16 cellular contexts compared by ENCODE assay signal in the genomic region with DNA sequence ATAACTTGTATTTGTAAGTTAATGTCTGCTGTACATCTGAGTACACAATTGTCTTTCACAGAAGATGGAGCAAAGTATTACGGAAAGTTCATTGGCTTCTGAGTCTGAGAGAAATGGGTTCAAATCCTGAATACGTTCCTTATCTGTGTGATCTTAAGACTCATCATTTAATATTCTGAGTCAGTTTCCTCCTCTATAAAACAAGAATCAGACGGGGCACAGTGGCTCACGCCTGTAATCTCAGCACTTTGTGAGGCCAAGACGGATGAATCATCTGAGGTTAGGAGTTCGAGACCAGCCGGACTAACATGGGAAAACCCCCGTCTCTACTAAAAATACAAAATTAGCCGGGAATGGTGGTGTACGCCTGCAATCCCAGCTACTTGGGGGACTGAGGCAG. TPM values are rescaled to one million over a fixed set of nuclear protein-coding genes. Genes with fewer than 3 reads are reported as not detected.
DNase-seq lines count a peak whose midpoint lies in the region; ATAC-seq and TF ChIP-seq lines count a peak whose summit lies in the region.
"Had no signal": no experiment of that assay in that cellular context is flagged by ENCODE, and none has a peak within 500 bp of the region (broad histone marks: within the 10 kb centered on the region; RNA-seq: fewer than 3 reads in every experiment).

No MANE protein-coding gene starts in this region.

- H3K27me3 Mint-ChIP-seq in mesothelial cell of epicardium (ENCODE audit: low read depth) = no peaks in the 10 kb centered on the region

- TF ChIP-seq CTCF in BJ (IDR thresholded peaks at IDR 0.05; ENCODE audit: insufficient read depth, low read depth, low read length) = no peak
- no peak for TF ChIP-seq CTCF in dorsolateral prefrontal cortex (IDR thresholded peaks at IDR 0.05 in 54 of 56, conservative IDR thresholded peaks at IDR 0.05 in 2 of 56; ENCODE audit: low read depth in 1 of 56, partially characterized antibody in 56 of 56)
- TF ChIP-seq CTCF in mesothelial cell of epicardium (IDR thresholded peaks at IDR 0.05; ENCODE audit: unreplicated experiment) = no peak

- H3K9me3 Mint-ChIP-seq in mesothelial cell of epicardium = peaks cover 5% of the 10 kb centered on the region
- H3K9me3 Mint-ChIP-seq: naive thymus-derived CD4-positive, alpha-beta T cell had no signal

- H3K27me3 ChIP-seq in BJ (ENCODE audit: control insufficient read depth, insufficient read depth, low read length) (no peaks in the 10 kb centered on the region), dorsolateral prefrontal cortex (no peaks in the 10 kb centered on the region)
- H3K27me3 ChIP-seq: suprapubic skin had no signal

- POLR2A ChIA-PET in BJ (lab: Charles Lee) = no interaction called here

- H3K27ac Mint-ChIP-seq in mesothelial cell of epicardium = peak overlapping the region; percentile 95
- H3K27ac Mint-ChIP-seq: naive thymus-derived CD4-positive, alpha-beta T cell had no signal

- DNase-seq in BJ (ENCODE audit: low read depth) (peak; percentile 41), RKO (ENCODE audit: low spot score) (peak; percentile 51), dorsolateral prefrontal cortex (no peak), mesothelial cell of epicardium (ENCODE audit: low spot score in 2 of 2, unreplicated experiment in 2 of 2) (no peak), GM19238 (ENCODE audit: insufficient read length, low spot score) (no peak)
- DNase-seq: activated CD4-positive, alpha-beta T cell treated with anti-CD3 and anti-CD28 coated beads for 1 hour; activated naive CD4-positive, alpha-beta T cell treated with anti-CD3 and anti-CD28 coated beads, Interleukin-2, amount 50 U/mL, for 16 hours; cerebellar nuclear complex; naive thymus-derived CD4-positive, alpha-beta T cell; stimulated activated CD4-positive, alpha-beta T cell treated with anti-CD3 and anti-CD28 coated beads, Interleukin-2, amount 100 ng/mL, for 24 hours; T-helper 2 cell had no signal

- peaks cover 3% of the 10 kb centered on the region for H3K36me3 Mint-ChIP-seq in mesothelial cell of epicardium
- H3K36me3 Mint-ChIP-seq: naive thymus-derived CD4-positive, alpha-beta T cell had no signal

- intact Hi-C loops in dorsolateral prefrontal cortex (cut with DNase I) = no loop called here

- ATAC-seq in HG02571 (IDR thresholded peaks at IDR 0.05; ENCODE audit: unreplicated experiment) (no peak), GM18868 (IDR thresholded peaks at IDR 0.05; ENCODE audit: unreplicated experiment) (no peak), HG03565 (IDR thresholded peaks at IDR 0.05; ENCODE audit: unreplicated experiment) (no peak)
- ATAC-seq: left lobe of liver; naive thymus-derived CD4-positive, alpha-beta T cell had no signal

- CTCF ChIA-PET in BJ (lab: Yijun Ruan, JAX) = interaction anchor here (0.8 to 1.3 kb wide), 2 partner anchors 58 to 172 kb away, joined by 3 read pairs; a partner anchor contains a TSS

- peak overlapping the region in 37 of 59 donors; percentile 0 to 97 (median 66) for H3K27ac ChIP-seq in dorsolateral prefrontal cortex
- H3K27ac ChIP-seq: suprapubic skin had no signal

- no peak overlapping the region for H3K4me3 Mint-ChIP-seq in mesothelial cell of epicardium
- H3K4me3 Mint-ChIP-seq: naive thymus-derived CD4-positive, alpha-beta T cell had no signal

- peaks cover 51% of the 10 kb centered on the region for H3K4me1 Mint-ChIP-seq in mesothelial cell of epicardium

- H3K4me3 ChIP-seq in BJ (ENCODE audit: low read depth, low read length) (no peak overlapping the region), dorsolateral prefrontal cortex (no peak overlapping the region)
- H3K4me3 ChIP-seq: suprapubic skin had no signal

- no peaks in the 10 kb centered on the region for H3K36me3 ChIP-seq in BJ (ENCODE audit: control insufficient read depth, insufficient read depth, low read length)
- H3K36me3 ChIP-seq: suprapubic skin had no signal

RNA-seq across cellular contexts. Expression of a gene that starts 57.8 kb away (rescaled TPM):
- 50.3 and 52.9 TPM in 2 replicates for polyA plus RNA-seq in BJ (2011; rRNA removed)
- polyA minus RNA-seq in BJ (2011; rRNA and poly(A)+ RNA removed) = 61.1 and 67.8 TPM in 2 replicates
- total RNA-seq in dorsolateral prefrontal cortex = 100 to 1,000 TPM in 78 of 120 experiments, 10 to 100 TPM in 42; 71.7 to 260 (median 112) TPM
- 56.6 to 63.5 TPM (median 63.2 TPM) in 3 replicates for total RNA-seq in mesothelial cell of epicardium
- polyA plus RNA-seq: naive thymus-derived CD4-positive, alpha-beta T cell had no signal

Comparison
In these comparisons a context has a peak if more than half of its experiments do, and no peak if none do; other contexts are left out.
1. DNase-seq: peak in BJ (single experiment) and RKO (single experiment); none in dorsolateral prefrontal cortex (0 of 10), mesothelial cell of epicardium (0 of 2) and GM19238 (single experiment).